9 cellular contexts compared by ENCODE assay signal in the genomic region with DNA sequence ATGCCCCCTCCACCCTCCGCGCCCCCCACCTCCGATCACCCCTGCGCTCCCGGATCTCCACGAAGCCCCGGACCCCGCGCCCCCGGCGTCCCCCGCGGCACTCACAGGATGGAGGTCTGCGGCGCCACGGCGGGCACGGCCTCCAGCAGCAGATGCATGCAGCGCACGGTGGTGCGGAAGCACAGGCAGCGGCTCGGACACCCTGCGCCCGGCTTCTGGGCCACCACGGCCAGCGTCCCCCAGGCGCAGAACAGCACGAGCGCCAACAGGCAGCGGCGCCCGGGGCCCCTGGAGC. TPM values are rescaled to one million over a fixed set of nuclear protein-coding genes. Genes with fewer than 3 reads are reported as not detected.
DNase-seq lines count a peak whose midpoint lies in the region; ATAC-seq, FAIRE-seq and TF ChIP-seq lines count a peak whose summit lies in the region.
"Had no signal": no experiment of that assay in that cellular context is flagged by ENCODE, and none has a peak within 500 bp of the region (broad histone marks: within the 10 kb centered on the region; RNA-seq: fewer than 3 reads in every experiment).

No MANE protein-coding gene starts in this region.

- DNase-seq in NCI-H2171 treated with DMSO at 0.1 percent for 48 hours (lab: John Stamatoyannopoulos, UW) (peak; percentile 39), NCI-H2171 (lab: John Stamatoyannopoulos, UW) (no peak), bronchial epithelial cell (ENCODE audit: low read depth) (no peak), kidney epithelial cell (ENCODE audit: low read depth) (no peak), thoracic aorta (ENCODE audit: low spot score) (no peak), T-helper 9 cell (no peak), occipital lobe (lab: John Stamatoyannopoulos, UW) (no peak), GM03348 (ENCODE audit: low spot score) (no peak)
- DNase-seq: naive thymus-derived CD4-positive, alpha-beta T cell had no signal

- H3K36me3 ChIP-seq in bronchial epithelial cell (ENCODE audit: control insufficient read depth, insufficient read depth, low read length) (peaks cover under 1% of the 10 kb centered on the region), kidney epithelial cell (ENCODE audit: control insufficient read depth, insufficient read depth, low read length) (no peaks in the 10 kb centered on the region), thoracic aorta (no peaks in the 10 kb centered on the region)

- peak overlapping the region; percentile 61 for H3K4me3 ChIP-seq in bronchial epithelial cell (ENCODE audit: low read depth, low read length)
- peak overlapping the region; percentile 83 for H3K4me3 ChIP-seq in kidney epithelial cell (ENCODE audit: low read depth, low read length)
- peak overlapping the region; percentile 94 for H3K4me3 ChIP-seq in thoracic aorta

- H3K27me3 ChIP-seq in bronchial epithelial cell (ENCODE audit: control insufficient read depth, insufficient read depth, low read length) (peaks cover 4% of the 10 kb centered on the region), kidney epithelial cell (ENCODE audit: control insufficient read depth, insufficient read depth, low read length) (no peaks in the 10 kb centered on the region), thoracic aorta (replicated peaks; ENCODE audit: insufficient read depth) (no peaks in the 10 kb centered on the region)

- peaks cover 18 to 48% of the 10 kb centered on the region in 2 donors for H3K4me1 ChIP-seq in thoracic aorta (ENCODE audit: control insufficient read depth in 1 of 2, low read depth in 2 of 2)

- no peaks in the 10 kb centered on the region for H3K9me3 ChIP-seq in thoracic aorta

- peak overlapping the region; percentile 96 to 99 for H3K27ac ChIP-seq in thoracic aorta

- no peak for FAIRE-seq in bronchial epithelial cell (lab: Jason Lieb, UNC)

- TF ChIP-seq CTCF in bronchial epithelial cell (IDR thresholded peaks at IDR 0.05; ENCODE audit: insufficient read depth, low read length, severe bottlenecking) (no peak), kidney epithelial cell (IDR thresholded peaks at IDR 0.05; ENCODE audit: insufficient read depth, low read length, poor library complexity, severe bottlenecking) (no peak), thoracic aorta (IDR thresholded peaks at IDR 0.05) (no peak)

- ATAC-seq in thoracic aorta (ENCODE audit: insufficient number of reproducible peaks, low FRiP score, low read depth), result no peak
- ATAC-seq: naive thymus-derived CD4-positive, alpha-beta T cell had no signal

RNA-seq across cellular contexts. Expression of a gene that starts 0.2 kb away (rescaled TPM):
- total RNA-seq in bronchial epithelial cell (29.2 and 34.0 TPM in 2 replicates), kidney epithelial cell (287 and 314 TPM in 2 replicates), thoracic aorta (100 to 1,000 TPM in 1 of 2 donors, 10 to 100 TPM in 1; 97.5 to 114 TPM), occipital lobe (35.6 TPM)
